ENCODE assay signal across 21 cellular contexts in the genomic region with DNA sequence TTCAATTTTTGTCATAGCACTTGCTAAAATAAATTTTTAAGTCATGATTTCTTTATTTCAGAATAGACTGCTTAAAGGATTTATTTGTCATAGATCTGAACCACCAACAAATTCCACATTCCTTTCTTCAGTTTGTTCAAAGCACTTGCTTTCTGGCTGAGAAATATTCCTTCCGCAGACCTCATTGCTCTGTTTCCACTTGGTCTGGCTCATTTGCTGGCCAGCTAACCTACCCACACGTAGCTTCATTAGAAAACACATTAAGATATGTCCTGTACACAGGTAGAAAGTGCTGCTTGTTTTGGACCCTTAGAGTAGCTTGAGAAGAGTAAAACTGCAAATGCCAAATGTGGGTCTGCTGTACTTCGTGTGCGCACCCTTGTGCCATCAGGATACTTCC.
"Had no signal": no experiment of that assay in that cellular context is flagged by ENCODE, and none has a peak within 500 bp of the region (broad histone marks: within the 10 kb centered on the region; RNA-seq: fewer than 3 reads in every experiment).

No MANE protein-coding gene starts in this region.

- H3K36me3 ChIP-seq: colonic mucosa, esophagus squamous epithelium, gastrocnemius medialis, heart right ventricle, left lung had no signal

- H3K4me1 ChIP-seq: colonic mucosa had no signal

- H3K27ac ChIP-seq: colonic mucosa, epithelial cell of prostate, gastrocnemius medialis, heart right ventricle, left lung, lower lobe of right lung had no signal

- ATAC-seq: effector memory CD8-positive, alpha-beta T cell; esophagus mucosa; gastrocnemius medialis; heart right ventricle; left cardiac atrium; left lung; left ventricle myocardium superior; lower lobe of right lung; mucosa of descending colon had no signal

- H3K27me3 ChIP-seq: colonic mucosa, esophagus squamous epithelium, gastrocnemius medialis, heart right ventricle, left lung had no signal

- DNase-seq: colonic mucosa; cortex of kidney; effector CD8-positive, alpha-beta T cell; effector memory CD8-positive, alpha-beta T cell; endodermal cell; erythroblast; esophagus squamous epithelium; foreskin fibroblast; foreskin melanocyte; gastrocnemius medialis; glutamatergic neuron; heart right ventricle; hippocampal formation; left cardiac atrium; left lung; left ventricle myocardium superior; lower lobe of right lung; mesenchymal stem cell; mucosa of descending colon had no signal

- H3K4me3 ChIP-seq: colonic mucosa, esophagus squamous epithelium, gastrocnemius medialis, heart right ventricle, left lung, lower lobe of right lung, mucosa of descending colon had no signal

- H3K9me3 ChIP-seq: colonic mucosa, esophagus squamous epithelium, gastrocnemius medialis, heart right ventricle, left lung, lower lobe of right lung, mucosa of descending colon had no signal
